Comparison of ENCODE assay signal across 10 cellular contexts in genomic region chr10:127612-128432, GRCh38. TPM values are rescaled to one million over a fixed set of nuclear protein-coding genes. Genes with fewer than 3 reads are reported as not detected.
DNase-seq lines count a peak whose midpoint lies in the region; ATAC-seq, FAIRE-seq and TF ChIP-seq lines count a peak whose summit lies in the region.
"Had no signal": no experiment of that assay in that cellular context is flagged by ENCODE, and none has a peak within 500 bp of the region (broad histone marks: within the 10 kb centered on the region; RNA-seq: fewer than 3 reads in every experiment).

No MANE protein-coding gene starts in this region.

- H3K27ac Mint-ChIP-seq in WTC11 (no peak overlapping the region), natural killer cell (peak overlapping the region; percentile 75)
- H3K27ac Mint-ChIP-seq: brain had no signal

- H3K27me3 ChIP-seq in uterus: no peaks in the 10 kb centered on the region

- TF ChIP-seq POLR2A in uterus (IDR thresholded peaks at IDR 0.05) (no peak), H54 (IDR thresholded peaks at IDR 0.05; ENCODE audit: low read depth, low read length) (no peak)

- intact Hi-C loops in natural killer cell (cut with micrococcal nuclease) (no loop called here), uterus (cut with DNase I; ENCODE audit: low total_unique reads) (no loop called here)

- TF ChIP-seq CTCF in WTC11 (IDR thresholded peaks at IDR 0.05) (no peak), natural killer cell (IDR thresholded peaks at IDR 0.05) (no peak), uterus (IDR thresholded peaks at IDR 0.05) (no peak)

- H3K9me3 Mint-ChIP-seq in WTC11 (no peaks in the 10 kb centered on the region), natural killer cell (peaks cover 0 to 2% of the 10 kb centered on the region in 2 donors)

- H3K9me3 ChIP-seq in uterus: no peaks in the 10 kb centered on the region
- H3K9me3 ChIP-seq: neutrophil had no signal

- H3K4me3 ChIP-seq in uterus: no peak overlapping the region

- no peaks in the 10 kb centered on the region for H3K36me3 ChIP-seq in uterus
- H3K36me3 ChIP-seq: neutrophil had no signal

- H3K4me3 Mint-ChIP-seq in WTC11: no peak overlapping the region
- peak overlapping the region; percentile 94 for H3K4me3 Mint-ChIP-seq in natural killer cell
- H3K4me3 Mint-ChIP-seq: brain had no signal

- H3K27me3 Mint-ChIP-seq in WTC11 (ENCODE audit: low read depth) (peaks cover 8% of the 10 kb centered on the region), natural killer cell (ENCODE audit: low read depth in 2 of 2) (peaks cover 10 to 16% of the 10 kb centered on the region in 2 donors)
- H3K27me3 Mint-ChIP-seq: brain had no signal

- no peaks in the 10 kb centered on the region for H3K4me1 ChIP-seq in uterus

- FAIRE-seq in H54 (lab: Jason Lieb, UNC): no peak

- no peak overlapping the region for H3K27ac ChIP-seq in uterus
- H3K27ac ChIP-seq: neutrophil had no signal

- H3K36me3 Mint-ChIP-seq in WTC11: no peaks in the 10 kb centered on the region
- H3K36me3 Mint-ChIP-seq in natural killer cell: no peaks in the 10 kb centered on the region
- H3K36me3 Mint-ChIP-seq: brain had no signal

- POLR2A ChIA-PET in WTC11 (lab: Charles Lee): no interaction called here

- H3K4me1 Mint-ChIP-seq in WTC11 (peaks cover 6% of the 10 kb centered on the region), natural killer cell (peaks cover 0 to 11% of the 10 kb centered on the region in 2 donors)

- CTCF ChIA-PET in WTC11 (lab: Charles Lee): no interaction called here

- no peak for DNase-seq in WTC11 (ENCODE audit: low spot score)
- DNase-seq in natural killer cell: no peak
- DNase-seq in H4 (ENCODE audit: low spot score): no peak
- DNase-seq in uterus: no peak
- DNase-seq in H54 (ENCODE audit: insufficient read length, low spot score): no peak
- DNase-seq in DMS53 (lab: John Stamatoyannopoulos, UW): no peak

- ATAC-seq in GM19023 (IDR thresholded peaks at IDR 0.05; ENCODE audit: unreplicated experiment) (peak; percentile 54), HG03097 (IDR thresholded peaks at IDR 0.05; ENCODE audit: low FRiP score, unreplicated experiment) (peak; percentile 81), WTC11 (no peak), natural killer cell (peak; percentile 72 to 78 (median 74))

TF ChIP-seq in WTC11, 78 proteins besides CTCF, POLR2A, EP300 and RAD21:
- no peak for TF ChIP-seq CBFB (CRISPR knock-in tag; IDR thresholded peaks at IDR 0.05; ENCODE audit: low read depth)
- TF ChIP-seq ZNF121 (CRISPR knock-in tag; IDR thresholded peaks at IDR 0.05): peak; percentile 72; the same call in 1 of the 2 replicates

RNA-seq across cellular contexts. Expression of gene ZMYND11, which starts 7.4 kb away (rescaled TPM):
- total RNA-seq in WTC11 (2021) (19.2 to 22.3 TPM (median 19.7 TPM) in 3 replicates), natural killer cell (10 to 100 TPM; 50.6 to 63.9 (median 52.6) TPM), uterus (100 to 1,000 TPM in 2 of 4 donors, 10 to 100 TPM in 2; 54.1 to 122 (median 104) TPM)
- total RNA-seq in H4 (2014; rRNA removed; shearing (Covaris generic)): 26.7 and 31.4 TPM in 2 replicates
